8 cellular contexts compared by ENCODE assay signal in the genomic region with DNA sequence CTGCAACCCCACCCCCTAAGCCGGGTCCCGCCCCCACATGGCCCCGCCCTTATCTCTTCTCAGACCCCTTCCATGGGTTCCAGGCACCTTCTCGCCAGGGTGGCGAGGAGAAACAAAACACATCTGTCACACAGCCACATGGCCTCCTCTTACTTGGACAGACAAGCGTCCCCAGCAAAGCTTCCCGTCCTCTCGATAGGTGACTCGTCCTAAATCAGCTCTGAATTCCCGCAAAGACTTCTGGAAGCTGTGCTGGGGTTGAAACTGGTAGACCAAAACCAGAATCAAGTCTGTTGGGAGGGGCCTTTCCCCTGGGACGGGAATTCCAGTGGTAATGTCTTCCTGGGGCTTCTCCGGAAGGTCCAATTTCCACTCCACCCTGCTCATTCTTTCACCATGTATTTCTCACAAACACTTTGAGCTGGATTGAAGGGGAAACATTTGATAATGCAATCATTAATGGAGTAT. TPM values are rescaled to one million over a fixed set of nuclear protein-coding genes. Genes with fewer than 3 reads are reported as not detected.
DNase-seq lines count a peak whose midpoint lies in the region; ATAC-seq and TF ChIP-seq lines count a peak whose summit lies in the region.

No MANE protein-coding gene starts in this region.

- no peaks in the 10 kb centered on the region for H3K27me3 ChIP-seq in GM23248 (replicated peaks; ENCODE audit: insufficient read depth)
- no peaks in the 10 kb centered on the region for H3K27me3 ChIP-seq in PC-9 (ENCODE audit: insufficient read depth, low read depth)

- H3K4me2 ChIP-seq in GM23248 (ENCODE audit: unreplicated experiment) (peak overlapping the region; percentile 82), PC-9 (peak overlapping the region; percentile 83)

- peak; percentile 73 for DNase-seq in GM23248
- DNase-seq in PC-9: peak in 1 of 2 experiments; percentile 52
- no peak for DNase-seq in epithelial cell of prostate (ENCODE audit: low read depth, low spot score)
- no peak for DNase-seq in omental fat pad (ENCODE audit: low spot score)
- DNase-seq in OCI-M2 (lab: John Stamatoyannopoulos, UW; ENCODE audit: unreplicated experiment): no peak
- no peak for DNase-seq in GM19238 (ENCODE audit: insufficient read length, low spot score)
- DNase-seq in islet precursor cell: no peak

- peak overlapping the region; percentile 90 for H3K9ac ChIP-seq in GM23248

- peaks cover 35% of the 10 kb centered on the region for H3K4me1 ChIP-seq in GM23248 (ENCODE audit: insufficient read depth)
- H3K4me1 ChIP-seq in PC-9 (replicated peaks; ENCODE audit: insufficient read depth): peaks cover 77% of the 10 kb centered on the region

- peaks cover 44% of the 10 kb centered on the region for H3F3A ChIP-seq in GM23248 (ENCODE audit: insufficient read depth)
- peaks cover 71% of the 10 kb centered on the region for H3F3A ChIP-seq in PC-9 (ENCODE audit: insufficient read depth, low read depth)

- 1 to 3% methylated on average over 12 of the region's 12 CpGs for WGBS in GM23248 (ENCODE audit: low coverage in 1 of 2, low lambda C conversion rate in 2 of 2, missing lambda C conversion rate in 2 of 2), 2 experiments

- CTCF ChIA-PET in PC-9 (lab: Charles Lee): no interaction called here

- intact Hi-C loops in PC-9 (cut with micrococcal nuclease; ENCODE audit: unreplicated experiment): loop anchor here (2.0 to 5.0 kb wide), 3 partner anchors 79 to 304 kb away; a partner anchor contains a TSS

- H3K27ac ChIP-seq in GM23248 (peak overlapping the region; percentile 91), PC-9 (peak overlapping the region; percentile 64), epithelial cell of prostate (peak overlapping the region; percentile 71)

- POLR2A ChIA-PET in PC-9 (lab: Charles Lee; ENCODE audit: unreplicated experiment): interaction anchor here (0.6 kb wide), 1 partner anchor 302 kb away, joined by 4 read pairs; no protein-coding TSS in a partner anchor

- H2AFZ ChIP-seq in GM23248 (peak overlapping the region; percentile 78), PC-9 (no peak overlapping the region)

- H3K4me3 ChIP-seq in GM23248 (peak overlapping the region; percentile 84), PC-9 (peak overlapping the region; percentile 72; the same call in 1 of the 2 replicates)

- H3K9me3 ChIP-seq in GM23248 (ENCODE audit: low read depth): no peaks in the 10 kb centered on the region
- H3K9me3 ChIP-seq in PC-9 (ENCODE audit: insufficient read depth, low read depth): no peaks in the 10 kb centered on the region

- peak; percentile 41 for ATAC-seq in omental fat pad (ENCODE audit: low FRiP score)
- ATAC-seq in HG02938 (IDR thresholded peaks at IDR 0.05; ENCODE audit: unreplicated experiment): no peak

- H3K9me2 ChIP-seq in GM23248 (ENCODE audit: insufficient read depth) (no peaks in the 10 kb centered on the region), PC-9 (ENCODE audit: insufficient read depth) (no peaks in the 10 kb centered on the region)

- TF ChIP-seq CTCF in PC-9 (conservative IDR thresholded peaks at IDR 0.05) (no peak), omental fat pad (IDR thresholded peaks at IDR 0.05) (no peak)

- no TSS peak for BruUV-seq in PC-9 (replicated peaks; lab: Mats Ljungman, UMichigan)

- in situ Hi-C loops in GM23248 (cut with MboI): no loop called here

- H3K79me2 ChIP-seq in GM23248 (ENCODE audit: insufficient read depth) (peaks cover 27% of the 10 kb centered on the region), PC-9 (ENCODE audit: low read depth) (peaks cover 39% of the 10 kb centered on the region)

- no peaks in the 10 kb centered on the region for H4K20me1 ChIP-seq in GM23248 (ENCODE audit: insufficient read depth)
- peaks cover 5% of the 10 kb centered on the region; the same call in 1 of the 2 replicates for H4K20me1 ChIP-seq in PC-9 (ENCODE audit: insufficient read depth)

- H3K36me3 ChIP-seq in GM23248 (ENCODE audit: low read depth) (no peaks in the 10 kb centered on the region), PC-9 (ENCODE audit: low read depth) (peaks cover 11% of the 10 kb centered on the region; the same call in 1 of the 2 replicates)

RNA-seq across cellular contexts. Expression of a gene that starts 0.4 kb away (rescaled TPM):
- total RNA-seq in GM23248 (2014; rRNA removed; shearing (Covaris generic)): 97.9 and 103 TPM in 2 replicates
- polyA plus RNA-seq in GM23248 (2016; fragmentation: Nextera tagmentation; extraction: Ambion mirVana): 111 and 119 TPM in 2 replicates
- total RNA-seq in PC-9 (2021) (57.7 and 71.3 TPM in 2 replicates), omental fat pad (10 to 100 TPM; 34.5 to 57.3 (median 46.5) TPM)
